In genomic region chr1:210234254-210234747, GRCh38 we compare ENCODE assay signal across 8 cellular contexts. TPM values are rescaled to one million over a fixed set of nuclear protein-coding genes. Genes with fewer than 3 reads are reported as not detected.
DNase-seq lines count a peak whose midpoint lies in the region; ATAC-seq, FAIRE-seq and TF ChIP-seq lines count a peak whose summit lies in the region.

No MANE protein-coding gene starts in this region.

- H3K9me3 Mint-ChIP-seq in WTC11 = no peaks in the 10 kb centered on the region

- H3K9ac ChIP-seq in keratinocyte (ENCODE audit: control insufficient read depth, extremely low read depth, insufficient read depth, low read length) = no peak overlapping the region

- peak; percentile 29 for ATAC-seq in WTC11

- no peaks in the 10 kb centered on the region for H3K36me3 ChIP-seq in keratinocyte (ENCODE audit: control insufficient read depth in 2 of 2, extremely low read depth in 1 of 2, insufficient read depth in 2 of 2, low read length in 2 of 2)

- peak overlapping the region; percentile 62 for H3K4me3 Mint-ChIP-seq in WTC11

- H4K20me1 ChIP-seq in keratinocyte (ENCODE audit: control insufficient read depth, extremely low read depth, insufficient read depth, low read length) = no peaks in the 10 kb centered on the region

- peaks cover 34% of the 10 kb centered on the region for H3K4me1 Mint-ChIP-seq in WTC11

- POLR2A ChIA-PET in WTC11 (lab: Charles Lee) = interaction anchor here (0.6 to 4.0 kb wide), 3 partner anchors 17 to 131 kb away, joined by 3 to 25 read pairs (median 5); no protein-coding TSS in a partner anchor

- H3K27me3 ChIP-seq in keratinocyte (ENCODE audit: control insufficient read depth, extremely low read depth, insufficient read depth, low read length) = no peaks in the 10 kb centered on the region

- no peak for FAIRE-seq in keratinocyte (lab: Jason Lieb, UNC)

- no peaks in the 10 kb centered on the region for H3K9me1 ChIP-seq in keratinocyte (ENCODE audit: control insufficient read depth, extremely low read depth, insufficient read depth, low read length)

- CTCF ChIA-PET in WTC11 (lab: Charles Lee) = interaction anchor here (0.7 to 1.4 kb wide), 5 partner anchors 12 to 77 kb away, joined by 3 to 8 read pairs (median 6); no protein-coding TSS in a partner anchor

- H3K9me3 ChIP-seq in keratinocyte (ENCODE audit: control insufficient read depth, low read depth, low read length) = no peaks in the 10 kb centered on the region

- H3K36me3 Mint-ChIP-seq in WTC11 = no peaks in the 10 kb centered on the region

- no peak overlapping the region for H3K27ac Mint-ChIP-seq in WTC11

- H3K79me2 ChIP-seq in keratinocyte (ENCODE audit: control insufficient read depth, insufficient read depth, low read length) = no peaks in the 10 kb centered on the region

- peak overlapping the region; percentile 77 for H3K4me2 ChIP-seq in keratinocyte (ENCODE audit: control insufficient read depth, extremely low read depth, insufficient read depth, low read depth, low read length)

- DNase-seq in NCI-H82 (lab: John Stamatoyannopoulos, UW) (peak; percentile 49), NCI-H82 treated with DMSO at 0.1 percent for 48 hours (lab: John Stamatoyannopoulos, UW; ENCODE audit: unreplicated experiment) (no peak), WTC11 (ENCODE audit: low spot score) (peak; percentile 48), keratinocyte (ENCODE audit: low read depth, low spot score) (no peak), superior temporal gyrus (ENCODE audit: extremely low spot score) (peak; percentile 61), HCEC 1CT (no peak), HuH-7.5 (ENCODE audit: low spot score) (no peak), HT-29 (ENCODE audit: low spot score) (no peak)

- H3K27me3 Mint-ChIP-seq in WTC11 (ENCODE audit: low read depth) = peaks cover 66% of the 10 kb centered on the region

- TF ChIP-seq CTCF in WTC11 (IDR thresholded peaks at IDR 0.05) (no peak), keratinocyte (optimal IDR thresholded peaks at IDR 0.05 in 1 of 3, IDR thresholded peaks at IDR 0.05 in 1 of 3, conservative IDR thresholded peaks at IDR 0.05 in 1 of 3; ENCODE audit: extremely low read depth in 1 of 3, insufficient read depth in 2 of 3, low read length in 3 of 3) (no peak)

- H3K4me1 ChIP-seq in keratinocyte (ENCODE audit: control insufficient read depth, extremely low read depth, insufficient read depth, low read length) = peaks cover 22% of the 10 kb centered on the region

- peak overlapping the region in 2 of 3 experiments; percentile 53 to 80 for H3K4me3 ChIP-seq in keratinocyte (ENCODE audit: control insufficient read depth in 2 of 3, extremely low read depth in 1 of 3, insufficient read depth in 2 of 3, low read depth in 1 of 3, low read length in 3 of 3)

- dilution Hi-C loops in keratinocyte (cut with MboI; ENCODE audit: extremely low pct_ligation_motif_present, low sequenced_read_pairs) = no loop called here

- H2AFZ ChIP-seq in keratinocyte (ENCODE audit: control insufficient read depth, low read length) = no peak overlapping the region

- H3K27ac ChIP-seq in keratinocyte (ENCODE audit: control insufficient read depth, insufficient read depth, low read length) = no peak overlapping the region

TF ChIP-seq in WTC11, 78 proteins besides CTCF, POLR2A, EP300 and RAD21 (continues in another document):
- TF ChIP-seq ZNF138 (CRISPR knock-in tag; conservative IDR thresholded peaks at IDR 0.05) (no peak), NFYB (CRISPR knock-in tag; conservative IDR thresholded peaks at IDR 0.05; ENCODE audit: low read depth) (no peak), ZNF219 (CRISPR knock-in tag; IDR thresholded peaks at IDR 0.05; ENCODE audit: borderline replicate concordance) (no peak), MAX (CRISPR knock-in tag; IDR thresholded peaks at IDR 0.05) (no peak), ZNF671 (CRISPR knock-in tag; IDR thresholded peaks at IDR 0.05) (no peak), ATF2 (CRISPR knock-in tag; IDR thresholded peaks at IDR 0.05; ENCODE audit: borderline replicate concordance, low read depth) (no peak), OVOL2 (CRISPR knock-in tag; IDR thresholded peaks at IDR 0.05; ENCODE audit: borderline replicate concordance) (no peak), CBFB (CRISPR knock-in tag; IDR thresholded peaks at IDR 0.05; ENCODE audit: low read depth) (no peak), STAT6 (CRISPR knock-in tag; conservative IDR thresholded peaks at IDR 0.05; ENCODE audit: low read depth) (no peak), SMAD4 (CRISPR knock-in tag; IDR thresholded peaks at IDR 0.05) (no peak), ETV6 (CRISPR knock-in tag; IDR thresholded peaks at IDR 0.05) (no peak), NFE2L1 (CRISPR knock-in tag; IDR thresholded peaks at IDR 0.05) (no peak), JUN (CRISPR knock-in tag; IDR thresholded peaks at IDR 0.05) (no peak), PRRX2 (CRISPR knock-in tag; IDR thresholded peaks at IDR 0.05) (no peak), TEAD1 (CRISPR knock-in tag; IDR thresholded peaks at IDR 0.05) (no peak), E2F4 (CRISPR knock-in tag; IDR thresholded peaks at IDR 0.05; ENCODE audit: borderline replicate concordance, low read depth) (no peak), ZNF425 (CRISPR knock-in tag; conservative IDR thresholded peaks at IDR 0.05) (no peak)

RNA-seq across cellular contexts. Expression of gene SERTAD4, which starts 1.7 kb away (rescaled TPM):
- 2.7 to 4.6 TPM (median 2.8 TPM) in 3 replicates for total RNA-seq in WTC11 (2021)
- polyA plus RNA-seq in keratinocyte = 0.64 to 5.1 TPM (median 3.4 TPM) in 3 replicates
- polyA plus RNA-seq in keratinocyte (2011; ENCODE audit: low read depth) = not detected
- 1.3 and 2.0 TPM in 2 replicates for polyA plus RNA-seq in keratinocyte (2011; cell fraction: cytosol; rRNA removed)
- 1.3 and 1.4 TPM in 2 replicates for polyA plus RNA-seq in keratinocyte (2011; cell fraction: nucleus; rRNA removed)
- 0.17 and 3.9 TPM in 2 replicates for polyA plus RNA-seq in keratinocyte (2012; ENCODE audit: low replicate concordance)
- 0.20 to 2.5 TPM (median 1.6 TPM) in 3 replicates for polyA minus RNA-seq in keratinocyte
- polyA minus RNA-seq in keratinocyte (2011; cell fraction: cytosol; rRNA and poly(A)+ RNA removed) = not detected
- 0.21 and 1.1 TPM in 2 replicates for polyA minus RNA-seq in keratinocyte (2011; cell fraction: nucleus; rRNA and poly(A)+ RNA removed)
- total RNA-seq in HT-29 (2014; rRNA removed; shearing (Covaris generic)) = 0.23 and 0.99 TPM in 2 replicates

Comparison
In these comparisons a context has a peak if more than half of its experiments do, and no peak if none do; other contexts are left out.
1. DNase-seq: peak in NCI-H82 (single experiment), WTC11 (single experiment) and superior temporal gyrus (single experiment); none in NCI-H82 treated with DMSO at 0.1 percent for 48 hours (single experiment), keratinocyte (single experiment), HCEC 1CT (single experiment), HuH-7.5 (single experiment) and HT-29 (single experiment).